Comparison of ENCODE assay signal across 1 cellular context in genomic region chr12:32885831-32886230, GRCh38.
TF ChIP-seq lines count a peak whose summit lies in the region.

No MANE protein-coding gene starts in this region.

TF ChIP-seq in GM12878, 131 proteins besides CTCF, POLR2A, EP300 and RAD21:
- TF ChIP-seq REST (IDR thresholded peaks at IDR 0.05; ENCODE audit: low read depth, low read length) (no peak), RUNX3 (IDR thresholded peaks at IDR 0.05; ENCODE audit: low read length) (0 out of 2 replicates have a peak, but pooled peaks have one; percentile 10)
